Comparison of ENCODE assay signal across 24 cellular contexts in genomic region chr1:219442575-219442974, GRCh38.
DNase-seq lines count a peak whose midpoint lies in the region; ATAC-seq, FAIRE-seq and TF ChIP-seq lines count a peak whose summit lies in the region.
"Had no signal": no experiment of that assay in that cellular context is flagged by ENCODE, and none has a peak within 500 bp of the region (broad histone marks: within the 10 kb centered on the region; RNA-seq: fewer than 3 reads in every experiment).

No MANE protein-coding gene starts in this region.

- H3K4me3 ChIP-seq in A549 = no peak overlapping the region
- H3K4me3 ChIP-seq: right lobe of liver, SJSA1, upper lobe of right lung had no signal

- DNase-seq in A549 (ENCODE audit: low read depth in 1 of 2, low spot score in 1 of 2) = no peak
- peak; percentile 53 for DNase-seq in HFFc6
- DNase-seq in fibroblast of peridontal ligament (ENCODE audit: extremely low read depth) = peak; percentile 39
- DNase-seq in stimulated activated CD4-positive, alpha-beta T cell treated with anti-CD3 and anti-CD28 coated beads, Interleukin-4, amount 100 ng/mL, for 4 hours = no peak
- DNase-seq in NCI-H2029 treated with DMSO at 0.1 percent for 48 hours (lab: John Stamatoyannopoulos, UW) = no peak
- DNase-seq in activated T-cell treated with anti-CD3 and anti-CD28 coated beads, Interleukin-2, amount 50 U/mL, for 24 hours = no peak
- no peak for DNase-seq in putamen (ENCODE audit: low spot score)
- DNase-seq: activated naive CD4-positive, alpha-beta T cell treated with anti-CD3 and anti-CD28 coated beads for 36 hours; activated T-cell treated with anti-CD3 and anti-CD28 coated beads for 4 hours; CD4-positive, CD25-positive, alpha-beta regulatory T cell; DMS79; H7; MV-4-11; NCI-H2081 treated with DMSO at 0.1 percent for 48 hours; NCI-H526; occipital lobe; right lobe of liver; stimulated activated CD4-positive, alpha-beta T cell treated with anti-CD3 and anti-CD28 coated beads, Interleukin-1b, Interleukin-23, amount 100 ng/mL, for 48 hours; stimulated activated naive CD8-positive, alpha-beta T cell treated with anti-CD3 and anti-CD28 coated beads, Interleukin-15, amount 100 ng/mL, for 72 hours; upper lobe of right lung had no signal

- peaks cover 17% of the 10 kb centered on the region; the same call in 1 of the 2 replicates for H3K4me1 Mint-ChIP-seq in HFFc6 (ENCODE audit: low read depth)
- no peaks in the 10 kb centered on the region for H3K4me1 Mint-ChIP-seq in activated T-cell treated with anti-CD3 and anti-CD28 coated beads, Interleukin-2, amount 50 U/mL, for 24 hours (ENCODE audit: low read depth)
- H3K4me1 Mint-ChIP-seq: CD4-positive, CD25-positive, alpha-beta regulatory T cell; IgD-negative memory B cell; stimulated activated naive CD8-positive, alpha-beta T cell treated with anti-CD3 and anti-CD28 coated beads, Interleukin-15, amount 100 ng/mL, for 72 hours had no signal

- WGBS in A549 (ENCODE audit: missing lambda C conversion rate) = 31% methylated on average over 4 of the region's 4 CpGs

- CTCF ChIA-PET in A549 (lab: Yijun Ruan, JAX) = no interaction called here

- TF ChIP-seq POLR2A in A549 (IDR thresholded peaks at IDR 0.05; ENCODE audit: low read length) = no peak

- H3K9me3 ChIP-seq in A549 = no peaks in the 10 kb centered on the region
- H3K9me3 ChIP-seq: right lobe of liver, SJSA1, upper lobe of right lung had no signal

- H3K27ac ChIP-seq in A549 = peak overlapping the region; percentile 13 to 30; a peak in 3 of 6 replicates
- H3K27ac ChIP-seq: right lobe of liver, SJSA1, upper lobe of right lung had no signal

- ATAC-seq in A549 (no peak), SK-N-SH treated with all-trans-retinoic acid at 6 μM for 48 hours (peak; percentile 61)
- ATAC-seq: right lobe of liver; stimulated activated naive CD8-positive, alpha-beta T cell treated with anti-CD3 and anti-CD28 coated beads, Interleukin-15, amount 100 ng/mL, for 72 hours; upper lobe of right lung had no signal

- no peak for TF ChIP-seq RAD21 in A549 (conservative IDR thresholded peaks at IDR 0.05 in 1 of 2, IDR thresholded peaks at IDR 0.05 in 1 of 2)

- no peak overlapping the region for H3K27ac Mint-ChIP-seq in HFFc6
- no peak overlapping the region for H3K27ac Mint-ChIP-seq in activated T-cell treated with anti-CD3 and anti-CD28 coated beads, Interleukin-2, amount 50 U/mL, for 24 hours
- H3K27ac Mint-ChIP-seq: activated naive CD4-positive, alpha-beta T cell treated with anti-CD3 and anti-CD28 coated beads for 36 hours; CD4-positive, CD25-positive, alpha-beta regulatory T cell; IgD-negative memory B cell; stimulated activated naive CD8-positive, alpha-beta T cell treated with anti-CD3 and anti-CD28 coated beads, Interleukin-15, amount 100 ng/mL, for 72 hours had no signal

- H3K27me3 Mint-ChIP-seq in HFFc6 (ENCODE audit: insufficient read depth) = peaks cover 3% of the 10 kb centered on the region
- no peaks in the 10 kb centered on the region for H3K27me3 Mint-ChIP-seq in activated T-cell treated with anti-CD3 and anti-CD28 coated beads, Interleukin-2, amount 50 U/mL, for 24 hours
- H3K27me3 Mint-ChIP-seq: CD4-positive, CD25-positive, alpha-beta regulatory T cell; IgD-negative memory B cell; stimulated activated naive CD8-positive, alpha-beta T cell treated with anti-CD3 and anti-CD28 coated beads, Interleukin-15, amount 100 ng/mL, for 72 hours had no signal

- POLR2A ChIA-PET in A549 (lab: Yijun Ruan, JAX) = no interaction called here

- TF ChIP-seq CTCF in A549 (IDR thresholded peaks at IDR 0.05) (no peak), HFFc6 (IDR thresholded peaks at IDR 0.05) (no peak)

- peaks cover 8% of the 10 kb centered on the region; the same call in 1 of the 2 replicates for H3K9me3 Mint-ChIP-seq in HFFc6
- H3K9me3 Mint-ChIP-seq in activated T-cell treated with anti-CD3 and anti-CD28 coated beads, Interleukin-2, amount 50 U/mL, for 24 hours = no peaks in the 10 kb centered on the region
- H3K9me3 Mint-ChIP-seq: activated naive CD4-positive, alpha-beta T cell treated with anti-CD3 and anti-CD28 coated beads for 36 hours; stimulated activated naive CD8-positive, alpha-beta T cell treated with anti-CD3 and anti-CD28 coated beads, Interleukin-15, amount 100 ng/mL, for 72 hours had no signal

- H3K4me2 ChIP-seq in A549 = peak overlapping the region; percentile 43

- FAIRE-seq in A549 (lab: Jason Lieb, UNC) = no peak
- FAIRE-seq: endometrium had no signal

- H3K4me3 Mint-ChIP-seq in HFFc6 = no peak overlapping the region
- H3K4me3 Mint-ChIP-seq in activated T-cell treated with anti-CD3 and anti-CD28 coated beads, Interleukin-2, amount 50 U/mL, for 24 hours = no peak overlapping the region
- H3K4me3 Mint-ChIP-seq: activated naive CD4-positive, alpha-beta T cell treated with anti-CD3 and anti-CD28 coated beads for 36 hours; CD4-positive, CD25-positive, alpha-beta regulatory T cell; IgD-negative memory B cell; stimulated activated naive CD8-positive, alpha-beta T cell treated with anti-CD3 and anti-CD28 coated beads, Interleukin-15, amount 100 ng/mL, for 72 hours had no signal

- H3K4me1 ChIP-seq in A549 = peaks cover 13% of the 10 kb centered on the region
- H3K4me1 ChIP-seq: right lobe of liver, SJSA1, upper lobe of right lung had no signal

- H3K36me3 Mint-ChIP-seq in HFFc6 (ENCODE audit: low read depth) = no peaks in the 10 kb centered on the region
- H3K36me3 Mint-ChIP-seq in activated T-cell treated with anti-CD3 and anti-CD28 coated beads, Interleukin-2, amount 50 U/mL, for 24 hours (ENCODE audit: low read depth) = no peaks in the 10 kb centered on the region
- H3K36me3 Mint-ChIP-seq: CD4-positive, CD25-positive, alpha-beta regulatory T cell had no signal

- TF ChIP-seq EP300 in A549 (IDR thresholded peaks at IDR 0.05) = no peak

TF ChIP-seq in A549, 52 proteins besides CTCF, POLR2A, EP300 and RAD21:
- no peak for TF ChIP-seq PBX3 (IDR thresholded peaks at IDR 0.05)
- no peak for TF ChIP-seq HOXB13 (CRISPR knock-in tag; IDR thresholded peaks at IDR 0.05; ENCODE audit: low read depth)
- no peak for TF ChIP-seq HEYL (CRISPR knock-in tag; IDR thresholded peaks at IDR 0.05)
- TF ChIP-seq SMC3 (IDR thresholded peaks at IDR 0.05) = no peak
- no peak for TF ChIP-seq EHMT2 (IDR thresholded peaks at IDR 0.05; ENCODE audit: low read depth)
- TF ChIP-seq GATA3 (IDR thresholded peaks at IDR 0.05; ENCODE audit: borderline replicate concordance) = peak; percentile 2; the same call in 1 of the 2 replicates
- no peak for TF ChIP-seq KDM5A (IDR thresholded peaks at IDR 0.05)
TF ChIP-seq in A549: peak in this region for 1.

TF ChIP-seq in SK-N-SH treated with all-trans-retinoic acid at 6 μM for 48 hours, 23 proteins besides CTCF, POLR2A, EP300 and RAD21 (continues in another document):
- no peak for TF ChIP-seq PATZ1 (CRISPR knock-in tag; IDR thresholded peaks at IDR 0.05; ENCODE audit: borderline replicate concordance)
- no peak for TF ChIP-seq ARNTL (CRISPR knock-in tag; IDR thresholded peaks at IDR 0.05; ENCODE audit: borderline replicate concordance, low read depth)
- TF ChIP-seq POU6F1 (CRISPR knock-in tag; IDR thresholded peaks at IDR 0.05; ENCODE audit: borderline replicate concordance, low read depth) = no peak
- no peak for TF ChIP-seq BACH2 (CRISPR knock-in tag; IDR thresholded peaks at IDR 0.05; ENCODE audit: borderline replicate concordance)
- TF ChIP-seq, protein P1, sequence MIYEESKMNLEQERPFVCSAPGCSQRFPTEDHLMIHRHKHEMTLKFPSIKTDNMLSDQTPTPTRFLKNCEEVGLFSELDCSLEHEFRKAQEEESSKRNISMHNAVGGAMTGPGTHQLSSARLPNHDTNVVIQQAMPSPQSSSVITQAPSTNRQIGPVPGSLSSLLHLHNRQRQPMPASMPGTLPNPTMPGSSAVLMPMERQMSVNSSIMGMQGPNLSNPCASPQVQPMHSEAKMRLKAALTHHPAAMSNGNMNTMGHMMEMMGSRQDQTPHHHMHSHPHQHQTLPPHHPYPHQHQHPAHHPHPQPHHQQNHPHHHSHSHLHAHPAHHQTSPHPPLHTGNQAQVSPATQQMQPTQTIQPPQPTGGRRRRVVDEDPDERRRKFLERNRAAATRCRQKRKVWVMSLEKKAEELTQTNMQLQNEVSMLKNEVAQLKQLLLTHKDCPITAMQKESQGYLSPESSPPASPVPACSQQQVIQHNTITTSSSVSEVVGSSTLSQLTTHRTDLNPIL (CRISPR knock-in tag; IDR thresholded peaks at IDR 0.05; ENCODE audit: low read depth) = no peak
- TF ChIP-seq ZNF565 (CRISPR knock-in tag; conservative IDR thresholded peaks at IDR 0.05; ENCODE audit: low read depth) = no peak
- no peak for TF ChIP-seq SNAI2 (CRISPR knock-in tag; IDR thresholded peaks at IDR 0.05)
- no peak for TF ChIP-seq TOX (CRISPR knock-in tag; IDR thresholded peaks at IDR 0.05; ENCODE audit: borderline replicate concordance)
- no peak for TF ChIP-seq ZFP30 (CRISPR knock-in tag; IDR thresholded peaks at IDR 0.05)
- no peak for TF ChIP-seq ZC3H10 (CRISPR knock-in tag; IDR thresholded peaks at IDR 0.05)
- no peak for TF ChIP-seq ESRRG (CRISPR knock-in tag; IDR thresholded peaks at IDR 0.05)
- TF ChIP-seq GLIS3 (CRISPR knock-in tag; IDR thresholded peaks at IDR 0.05) = no peak

Comparison
In these comparisons a context has a peak if more than half of its experiments do, and no peak if none do; other contexts are left out.
1. DNase-seq: peak in HFFc6 (single experiment) and fibroblast of peridontal ligament (single experiment); none in A549 (0 of 2), stimulated activated CD4-positive, alpha-beta T cell treated with anti-CD3 and anti-CD28 coated beads, Interleukin-4, amount 100 ng/mL, for 4 hours (0 of 2), NCI-H2029 treated with DMSO at 0.1 percent for 48 hours (single experiment), activated T-cell treated with anti-CD3 and anti-CD28 coated beads, Interleukin-2, amount 50 U/mL, for 24 hours (single experiment) and putamen (single experiment).